In genomic region chr9:34123682-34124081, GRCh38 we compare ENCODE assay signal across 1 cellular context.
TF ChIP-seq lines count a peak whose summit lies in the region.

No MANE protein-coding gene starts in this region.

TF ChIP-seq in GM12878, 131 proteins besides CTCF, POLR2A, EP300 and RAD21 (continues in another document):
- TF ChIP-seq RELB (IDR thresholded peaks at IDR 0.05; ENCODE audit: low read depth) (peak; percentile 39; the same call in 1 of the 2 replicates), ZBTB40 (IDR thresholded peaks at IDR 0.05; ENCODE audit: borderline replicate concordance) (0 out of 2 replicates have a peak, but pooled peaks have one; percentile 13), BHLHE40 (IDR thresholded peaks at IDR 0.05; ENCODE audit: borderline replicate concordance in 1 of 2, low read depth in 2 of 2, low read length in 1 of 2) (peak; percentile 77 to 80), FOXK2 (IDR thresholded peaks at IDR 0.05) (no peak), SPI1 (IDR thresholded peaks at IDR 0.05; ENCODE audit: borderline replicate concordance, insufficient read depth, low read depth, low read length) (peak; percentile 69), IKZF2 (IDR thresholded peaks at IDR 0.05) (peak; percentile 89 to 90), MAX (IDR thresholded peaks at IDR 0.05; ENCODE audit: low read depth, low read length) (no peak), RUNX3 (IDR thresholded peaks at IDR 0.05; ENCODE audit: low read length) (peak; percentile 87), LARP7 (IDR thresholded peaks at IDR 0.05) (no peak), EGR1 (IDR thresholded peaks at IDR 0.05; ENCODE audit: borderline replicate concordance in 1 of 2, low read depth in 2 of 2, low read length in 2 of 2) (peak in 1 of 2 experiments; percentile 47; a peak in 2 of 3 replicates), SUPT20H (IDR thresholded peaks at IDR 0.05; ENCODE audit: borderline replicate concordance, control insufficient read depth, low read depth, low read length) (no peak), NBN (IDR thresholded peaks at IDR 0.05) (no peak), NR2F1 (conservative IDR thresholded peaks at IDR 0.05) (peak; percentile 37; the same call in 1 of the 2 replicates), MTA2 (IDR thresholded peaks at IDR 0.05; ENCODE audit: low read depth) (peak; percentile 47), MYC (IDR thresholded peaks at IDR 0.05; ENCODE audit: insufficient read depth, insufficient read length, insufficient replicate concordance, low read length, severe bottlenecking) (no peak), MLLT1 (IDR thresholded peaks at IDR 0.05) (no peak), KLF5 (IDR thresholded peaks at IDR 0.05; ENCODE audit: partially characterized antibody) (no peak), PML (IDR thresholded peaks at IDR 0.05; ENCODE audit: low read length) (peak; percentile 44; the same call in 1 of the 2 replicates), MEF2A (IDR thresholded peaks at IDR 0.05; ENCODE audit: insufficient read depth, low read depth, low read length) (no peak), CREB1 (IDR thresholded peaks at IDR 0.05; ENCODE audit: low read depth) (no peak), ZNF24 (IDR thresholded peaks at IDR 0.05) (no peak), ZBTB4 (CRISPR knock-in tag; IDR thresholded peaks at IDR 0.05) (no peak), EZH2 (IDR thresholded peaks at IDR 0.05; ENCODE audit: borderline replicate concordance, control insufficient read depth, low read depth, low read length) (no peak), TCF7 (IDR thresholded peaks at IDR 0.05; ENCODE audit: borderline replicate concordance) (no peak), CBFB (IDR thresholded peaks at IDR 0.05; ENCODE audit: low read depth) (0 out of 2 replicates have a peak, but pooled peaks have one; percentile 39), MTA3 (IDR thresholded peaks at IDR 0.05; ENCODE audit: borderline replicate concordance, low read length) (peak; percentile 48; the same call in 1 of the 2 replicates), ZNF622 (IDR thresholded peaks at IDR 0.05) (no peak), SKIL (IDR thresholded peaks at IDR 0.05; ENCODE audit: low read depth, poor library complexity, severe bottlenecking) (no peak), GATAD2B (conservative IDR thresholded peaks at IDR 0.05; ENCODE audit: low read depth) (peak; percentile 67; the same call in 1 of the 2 replicates), USF1 (IDR thresholded peaks at IDR 0.05; ENCODE audit: borderline replicate concordance, extremely low read length, insufficient read depth, low read depth, low read length) (no peak), TCF3 (IDR thresholded peaks at IDR 0.05; ENCODE audit: borderline replicate concordance, insufficient read depth, low read depth, low read length) (no peak), IRF4 (IDR thresholded peaks at IDR 0.05; ENCODE audit: low read depth, low read length) (0 out of 2 replicates have a peak, but pooled peaks have one; percentile 8), HDAC6 (IDR thresholded peaks at IDR 0.05; ENCODE audit: unreplicated experiment) (no peak), ZZZ3 (IDR thresholded peaks at IDR 0.05; ENCODE audit: control insufficient read depth, insufficient read length, low read depth) (no peak), ZNF687 (IDR thresholded peaks at IDR 0.05) (peak; percentile 50), CEBPZ (IDR thresholded peaks at IDR 0.05; ENCODE audit: low read depth, low read length) (no peak), CHD2 (IDR thresholded peaks at IDR 0.05; ENCODE audit: borderline replicate concordance, low read depth, low read length) (no peak)
